Comparison of ENCODE assay signal across 11 cellular contexts in genomic region chrX:154363706-154364439, GRCh38.
"Had no signal": no experiment of that assay in that cellular context is flagged by ENCODE, and none has a peak within 500 bp of the region (broad histone marks: within the 10 kb centered on the region; RNA-seq: fewer than 3 reads in every experiment).

No MANE protein-coding gene starts in this region.

- H3K4me3 Mint-ChIP-seq: activated T-cell treated with anti-CD3 and anti-CD28 coated beads, Interleukin-2, amount 50 U/mL, for 24 hours; T-helper 1 cell treated with Interleukin-12 subunit alpha and Interleukin-12 subunit beta and Interleukin-4 antibody, amounts not matched to agents 30 μg/mL and 1 μg/mL, for 36 hours had no signal

- H3K4me3 ChIP-seq: heart left ventricle, pancreas, skin epidermis, upper lobe of left lung had no signal

- H3K27ac Mint-ChIP-seq: T-helper 1 cell treated with Interleukin-12 subunit alpha and Interleukin-12 subunit beta and Interleukin-4 antibody, amounts not matched to agents 30 μg/mL and 1 μg/mL, for 36 hours had no signal

- H3K27me3 Mint-ChIP-seq: activated naive CD8-positive, alpha-beta T cell treated with anti-CD3 and anti-CD28 coated beads for 36 hours; activated T-cell treated with anti-CD3 and anti-CD28 coated beads, Interleukin-2, amount 50 U/mL, for 24 hours had no signal

- H3K9me3 ChIP-seq: heart left ventricle, pancreas, upper lobe of left lung had no signal

- H3K4me1 ChIP-seq: foreskin keratinocyte, pancreas had no signal

- H3K27me3 ChIP-seq: foreskin keratinocyte, heart left ventricle, pancreas, upper lobe of left lung had no signal

- H3K9me3 Mint-ChIP-seq: activated naive CD8-positive, alpha-beta T cell treated with anti-CD3 and anti-CD28 coated beads for 36 hours; activated T-cell treated with anti-CD3 and anti-CD28 coated beads, Interleukin-2, amount 50 U/mL, for 24 hours; T-helper 1 cell treated with Interleukin-12 subunit alpha and Interleukin-12 subunit beta and Interleukin-4 antibody, amounts not matched to agents 30 μg/mL and 1 μg/mL, for 36 hours had no signal

- H3K27ac ChIP-seq: foreskin keratinocyte, pancreas, skin epidermis, upper lobe of left lung had no signal

- DNase-seq: activated CD4-positive, alpha-beta T cell treated with anti-CD3 and anti-CD28 coated beads, Interleukin-2, amount 50 U/mL, for 1 hour; activated gamma-delta T cell; activated naive CD8-positive, alpha-beta T cell treated with anti-CD3 and anti-CD28 coated beads for 36 hours; activated T-cell treated with anti-CD3 and anti-CD28 coated beads, Interleukin-2, amount 50 U/mL, for 24 hours; foreskin keratinocyte; heart left ventricle; mammary epithelial cell; pancreas had no signal

- ATAC-seq: foreskin keratinocyte, heart left ventricle, pancreas had no signal
